11 cellular contexts compared by ENCODE assay signal in genomic region chr6:36873115-36873514, GRCh38. TPM values are rescaled to one million over a fixed set of nuclear protein-coding genes. Genes with fewer than 3 reads are reported as not detected.
A peak's percentile ranks its signal among the peaks of the same experiment; 100 is the strongest.
DNase-seq lines count a peak whose midpoint lies in the region; ATAC-seq, FAIRE-seq and TF ChIP-seq lines count a peak whose summit lies in the region.
"Had no signal": no experiment of that assay in that cellular context is flagged by ENCODE, and none has a peak within 500 bp of the region (broad histone marks: within the 10 kb centered on the region; RNA-seq: fewer than 3 reads in every experiment).

No MANE protein-coding gene starts in this region.

- no peaks in the 10 kb centered on the region for H3K9me3 ChIP-seq in H9 (ENCODE audit: control insufficient read depth, low read depth, low read length)
- no peaks in the 10 kb centered on the region for H3K9me3 ChIP-seq in keratinocyte (ENCODE audit: control insufficient read depth, low read depth, low read length)

- H3K27me3 ChIP-seq in H9 (ENCODE audit: insufficient read depth, low read length): no peaks in the 10 kb centered on the region
- no peaks in the 10 kb centered on the region for H3K27me3 ChIP-seq in keratinocyte (ENCODE audit: control insufficient read depth, extremely low read depth, insufficient read depth, low read length)
- no peaks in the 10 kb centered on the region for H3K27me3 ChIP-seq in H7 (ENCODE audit: control insufficient read depth, insufficient read depth, low read length)

- no peak overlapping the region for H3K56ac ChIP-seq in H9 (ENCODE audit: insufficient read length, low read depth, low read length)

- no peak overlapping the region for H3T11ph ChIP-seq in H9 (ENCODE audit: low read length)

- DNase-seq in CD1c-positive myeloid dendritic cell (ENCODE audit: extremely low spot score) (peak; percentile 13), H9 (no peak), activated B cell treated with CpG ODN at 0.5 μM for 24 hours (no peak), keratinocyte (ENCODE audit: low read depth, low spot score) (no peak), H7 (no peak), LoVo (ENCODE audit: low spot score) (no peak), NCI-H1417 treated with DMSO at 0.1 percent for 48 hours (lab: John Stamatoyannopoulos, UW) (no peak)
- DNase-seq: hippocampal formation, KG1, NCI-H446 treated with DMSO at 0.1 percent for 48 hours had no signal

- H4K20me1 ChIP-seq in H9 (ENCODE audit: control insufficient read depth, insufficient read depth, insufficient read length) (no peaks in the 10 kb centered on the region), keratinocyte (ENCODE audit: control insufficient read depth, extremely low read depth, insufficient read depth, low read length) (no peaks in the 10 kb centered on the region)

- intact Hi-C loops in activated B cell treated with CpG ODN at 0.5 μM for 24 hours (cut with micrococcal nuclease): no loop called here

- no peak overlapping the region for H3K27ac Mint-ChIP-seq in H9
- peak overlapping the region; percentile 99 for H3K27ac Mint-ChIP-seq in activated B cell treated with CpG ODN at 0.5 μM for 24 hours

- peaks cover 3% of the 10 kb centered on the region for H3K23me2 ChIP-seq in H9 (ENCODE audit: insufficient read length, low read depth, low read length, poor library complexity, severe bottlenecking)

- no peak overlapping the region for H3K4me3 ChIP-seq in keratinocyte (ENCODE audit: control insufficient read depth in 2 of 3, extremely low read depth in 1 of 3, insufficient read depth in 2 of 3, low read depth in 1 of 3, low read length in 3 of 3)
- H3K4me3 ChIP-seq in H7 (ENCODE audit: insufficient read depth, low read depth, low read length): no peak overlapping the region

- no peak overlapping the region for H3K9ac ChIP-seq in H9 (ENCODE audit: extremely low read depth, insufficient read length, low read length)
- no peak overlapping the region for H3K9ac ChIP-seq in keratinocyte (ENCODE audit: control insufficient read depth, extremely low read depth, insufficient read depth, low read length)

- no peak overlapping the region for H2BK15ac ChIP-seq in H9 (ENCODE audit: low read depth, low read length)

- H2BK120ac ChIP-seq in H9 (ENCODE audit: low read depth, low read length, poor library complexity, severe bottlenecking): no peak overlapping the region

- H3K79me1 ChIP-seq in H9 (ENCODE audit: insufficient read depth, low read depth, low read length, poor library complexity, severe bottlenecking): no peaks in the 10 kb centered on the region

- dilution Hi-C loops in keratinocyte (cut with MboI; ENCODE audit: extremely low pct_ligation_motif_present, low sequenced_read_pairs): no loop called here

- no peaks in the 10 kb centered on the region for H3K9me3 Mint-ChIP-seq in H9
- no peaks in the 10 kb centered on the region for H3K9me3 Mint-ChIP-seq in activated B cell treated with CpG ODN at 0.5 μM for 24 hours

- H2BK5ac ChIP-seq in H9 (ENCODE audit: insufficient read length, low read length): no peak overlapping the region

- CTCF ChIA-PET in activated B cell treated with CpG ODN at 0.5 μM for 24 hours (lab: Charles Lee): interaction anchor here (1.1 to 1.8 kb wide), 3 partner anchors 107 to 337 kb away, joined by 3 to 6 read pairs (median 5); no protein-coding TSS in a partner anchor

- no peak overlapping the region for H3K27ac ChIP-seq in H9 (ENCODE audit: insufficient read length, low read depth, low read length)
- H3K27ac ChIP-seq in keratinocyte (ENCODE audit: control insufficient read depth, insufficient read depth, low read length): no peak overlapping the region

- H3K4me1 ChIP-seq in H9 (ENCODE audit: insufficient read depth, low read length) (no peaks in the 10 kb centered on the region), keratinocyte (ENCODE audit: control insufficient read depth, extremely low read depth, insufficient read depth, low read length) (peaks cover 19% of the 10 kb centered on the region)

- no peak overlapping the region for H4K5ac ChIP-seq in H9 (ENCODE audit: insufficient read length, low read depth, low read length)

- no peak overlapping the region for H4K8ac ChIP-seq in H9 (replicated peaks; ENCODE audit: insufficient read length, low read depth, low read length)

- no peak overlapping the region for H3K23ac ChIP-seq in H9 (ENCODE audit: insufficient read length, low read depth, low read length)

- no peak overlapping the region for H3K4ac ChIP-seq in H9 (ENCODE audit: low read depth, low read length)

- H2AK5ac ChIP-seq in H9 (ENCODE audit: insufficient read length, low read length): no peak overlapping the region

- H2BK20ac ChIP-seq in H9 (ENCODE audit: low read depth, low read length, poor library complexity, severe bottlenecking): no peak overlapping the region

- no CpG with 5 or more reads among the region's 1 CpG for WGBS in H9 (ENCODE audit: extremely low coverage, insufficient read length, low lambda C conversion rate)

- H2AFZ ChIP-seq in H9 (ENCODE audit: low read length) (no peak overlapping the region), keratinocyte (ENCODE audit: control insufficient read depth, low read length) (no peak overlapping the region)

- no peak overlapping the region for H3K18ac ChIP-seq in H9 (ENCODE audit: insufficient read length, low read depth, low read length)

- H3K36me3 Mint-ChIP-seq in H9 (ENCODE audit: insufficient read depth in 1 of 3, low read depth in 3 of 3): peaks cover 12 to 37% (median 34%) of the 10 kb centered on the region in 3 experiments; a peak in 6 of 7 replicates
- H3K36me3 Mint-ChIP-seq in activated B cell treated with CpG ODN at 0.5 μM for 24 hours (ENCODE audit: low read depth): peaks cover 47% of the 10 kb centered on the region

- H4K91ac ChIP-seq in H9 (ENCODE audit: insufficient read length, low read depth, low read length): no peak overlapping the region

- H3K4me1 Mint-ChIP-seq in H9 (peaks cover 7 to 16% of the 10 kb centered on the region in 2 experiments), activated B cell treated with CpG ODN at 0.5 μM for 24 hours (peaks cover 27% of the 10 kb centered on the region)

- H3K4me2 ChIP-seq in H9 (ENCODE audit: insufficient read depth, insufficient read length, low read length): peak overlapping the region; percentile 81
- H3K4me2 ChIP-seq in keratinocyte (ENCODE audit: control insufficient read depth, extremely low read depth, insufficient read depth, low read depth, low read length): peak overlapping the region; percentile 97

- H3K36me3 ChIP-seq in keratinocyte (ENCODE audit: control insufficient read depth in 2 of 2, extremely low read depth in 1 of 2, insufficient read depth in 2 of 2, low read length in 2 of 2): peaks cover 5 to 11% of the 10 kb centered on the region in 2 experiments
- peaks cover 6% of the 10 kb centered on the region for H3K36me3 ChIP-seq in H7 (replicated peaks; ENCODE audit: control insufficient read depth, insufficient read depth, low read length)

- no peak for ATAC-seq in activated B cell treated with CpG ODN at 0.5 μM for 24 hours (ENCODE audit: low read depth)
- ATAC-seq in GM21529 (IDR thresholded peaks at IDR 0.05; ENCODE audit: unreplicated experiment): no peak

- peak overlapping the region; percentile 99; a peak in 4 of 5 replicates for H3K4me3 Mint-ChIP-seq in H9
- peak overlapping the region; percentile 98 for H3K4me3 Mint-ChIP-seq in activated B cell treated with CpG ODN at 0.5 μM for 24 hours

- FAIRE-seq in keratinocyte (lab: Jason Lieb, UNC): no peak

- no peaks in the 10 kb centered on the region for H3K9me1 ChIP-seq in keratinocyte (ENCODE audit: control insufficient read depth, extremely low read depth, insufficient read depth, low read length)

- H3K27me3 Mint-ChIP-seq in H9 (ENCODE audit: low read depth): peaks cover 7% of the 10 kb centered on the region
- H3K27me3 Mint-ChIP-seq in activated B cell treated with CpG ODN at 0.5 μM for 24 hours: no peaks in the 10 kb centered on the region

- H2BK12ac ChIP-seq in H9 (ENCODE audit: insufficient read length, low read depth, low read length): no peak overlapping the region

- H3K14ac ChIP-seq in H9 (ENCODE audit: insufficient read depth, low read length): no peak overlapping the region

- POLR2A ChIA-PET in activated B cell treated with CpG ODN at 0.5 μM for 24 hours (lab: Charles Lee): interaction anchor here (1.3 to 3.1 kb wide), 2 partner anchors 12 to 13 kb away, joined by 3 to 49 read pairs; partner anchors contain the start of gene C6orf89

- peaks cover 8% of the 10 kb centered on the region; the same call in 1 of the 2 replicates for H3K79me2 ChIP-seq in H9 (ENCODE audit: insufficient read depth, low read length)
- H3K79me2 ChIP-seq in keratinocyte (ENCODE audit: control insufficient read depth, insufficient read depth, low read length): peaks cover 28% of the 10 kb centered on the region

- TF ChIP-seq CTCF in H9 (conservative IDR thresholded peaks at IDR 0.05) (no peak), activated B cell treated with CpG ODN at 0.5 μM for 24 hours (IDR thresholded peaks at IDR 0.05) (no peak), keratinocyte (optimal IDR thresholded peaks at IDR 0.05 in 1 of 3, IDR thresholded peaks at IDR 0.05 in 1 of 3, conservative IDR thresholded peaks at IDR 0.05 in 1 of 3; ENCODE audit: extremely low read depth in 1 of 3, insufficient read depth in 2 of 3, low read length in 3 of 3) (no peak)

RNA-seq across cellular contexts. Expression of gene PPIL1, which starts 1.5 kb away (rescaled TPM):
- total RNA-seq in H9 (2021): 87.8 and 88.3 TPM in 2 replicates
- total RNA-seq in activated B cell treated with CpG ODN at 0.5 μM for 24 hours: 23.4 and 27.0 TPM in 2 replicates
- 36.7 to 45.5 TPM (median 42.5 TPM) in 3 replicates for polyA plus RNA-seq in keratinocyte
- polyA plus RNA-seq in keratinocyte (2011; ENCODE audit: low read depth): 33.5 TPM
- polyA plus RNA-seq in keratinocyte (2011; cell fraction: cytosol; rRNA removed): 32.4 and 63.7 TPM in 2 replicates
- 14.8 and 15.8 TPM in 2 replicates for polyA plus RNA-seq in keratinocyte (2011; cell fraction: nucleus; rRNA removed)
- 22.2 and 32.8 TPM in 2 replicates for polyA plus RNA-seq in keratinocyte (2012; ENCODE audit: low replicate concordance)
- 21.5 to 54.4 TPM (median 40.1 TPM) in 3 replicates for polyA minus RNA-seq in keratinocyte
- 28.4 TPM for polyA minus RNA-seq in keratinocyte (2011; cell fraction: cytosol; rRNA and poly(A)+ RNA removed)
- 9.1 and 12.2 TPM in 2 replicates for polyA minus RNA-seq in keratinocyte (2011; cell fraction: nucleus; rRNA and poly(A)+ RNA removed)
- 86.0 and 91.1 TPM in 2 replicates for total RNA-seq in H7 (2014; rRNA removed; shearing (Covaris generic))

RNA-seq across cellular contexts. Expression of gene C6orf89, which starts 12.6 kb away (rescaled TPM):
- total RNA-seq in H9 (2021): 11.8 and 12.7 TPM in 2 replicates
- total RNA-seq in activated B cell treated with CpG ODN at 0.5 μM for 24 hours: 29.7 and 30.3 TPM in 2 replicates
- 29.0 to 34.9 TPM (median 31.0 TPM) in 3 replicates for polyA plus RNA-seq in keratinocyte
- polyA plus RNA-seq in keratinocyte (2011; ENCODE audit: low read depth): 10.6 TPM
- 16.6 and 25.5 TPM in 2 replicates for polyA plus RNA-seq in keratinocyte (2011; cell fraction: cytosol; rRNA removed)
- polyA plus RNA-seq in keratinocyte (2011; cell fraction: nucleus; rRNA removed): 53.2 and 56.2 TPM in 2 replicates
- polyA plus RNA-seq in keratinocyte (2012; ENCODE audit: low replicate concordance): 24.2 and 27.1 TPM in 2 replicates
- polyA minus RNA-seq in keratinocyte: 22.0 to 34.1 TPM (median 30.7 TPM) in 3 replicates
- polyA minus RNA-seq in keratinocyte (2011; cell fraction: cytosol; rRNA and poly(A)+ RNA removed): 7.5 TPM
- 21.6 and 42.5 TPM in 2 replicates for polyA minus RNA-seq in keratinocyte (2011; cell fraction: nucleus; rRNA and poly(A)+ RNA removed)
- total RNA-seq in H7 (2014; rRNA removed; shearing (Covaris generic)): 15.6 and 19.9 TPM in 2 replicates

RNA-seq across cellular contexts. Expression of gene CPNE5, which starts 33.9 kb away (rescaled TPM):
- total RNA-seq in H9 (2021) (0.29 and 0.52 TPM in 2 replicates), activated B cell treated with CpG ODN at 0.5 μM for 24 hours (57.8 and 59.1 TPM in 2 replicates)
- 0.02 to 0.09 TPM (median 0.05 TPM) in 3 replicates for polyA plus RNA-seq in keratinocyte
- not detected for polyA plus RNA-seq in keratinocyte (2011; ENCODE audit: low read depth)
- 0.06 TPM in 1 of 2 replicates, not detected in the other for polyA plus RNA-seq in keratinocyte (2011; cell fraction: cytosol; rRNA removed)
- not detected in 2 replicates for polyA plus RNA-seq in keratinocyte (2011; cell fraction: nucleus; rRNA removed)
- polyA plus RNA-seq in keratinocyte (2012; ENCODE audit: low replicate concordance): not detected in 2 replicates
- not detected in 3 replicates for polyA minus RNA-seq in keratinocyte
- polyA minus RNA-seq in keratinocyte (2011; cell fraction: cytosol; rRNA and poly(A)+ RNA removed): not detected
- polyA minus RNA-seq in keratinocyte (2011; cell fraction: nucleus; rRNA and poly(A)+ RNA removed): not detected in 2 replicates
- 0.04 and 0.42 TPM in 2 replicates for total RNA-seq in H7 (2014; rRNA removed; shearing (Covaris generic))

Comparison
In these comparisons a context has a peak if more than half of its experiments do, and no peak if none do; other contexts are left out.
1. RNA of gene CPNE5, which starts 33.9 kb away (total RNA-seq): 57.8 to 59.1 TPM in activated B cell treated with CpG ODN at 0.5 μM for 24 hours; 0.29 to 0.52 TPM in H9 and 0.04 to 0.42 TPM in H7; every median in the first group is over 10 times any median in the second.